Comparison of ENCODE assay signal across 8 cellular contexts in genomic region chr1:116570358-116571214, GRCh38. TPM values are rescaled to one million over a fixed set of nuclear protein-coding genes. Genes with fewer than 3 reads are reported as not detected.
DNase-seq lines count a peak whose midpoint lies in the region; ATAC-seq and TF ChIP-seq lines count a peak whose summit lies in the region.

Gene CD58, minus strand, starts transcription at chr1:116571026. Its CDS starts 54 bp downstream, at chr1:116570972.

- peak within 1 kb of the TSS; percentile 73 for H3K4me2 ChIP-seq in neural cell (ENCODE audit: low read length)

- no peaks in the 10 kb centered on the region for H3K9me3 ChIP-seq in RWPE2 (ENCODE audit: severe bottlenecking)
- H3K9me3 ChIP-seq in neural cell (ENCODE audit: low read length) = no peaks in the 10 kb centered on the region
- no peaks in the 10 kb centered on the region for H3K9me3 ChIP-seq in stomach

- no peaks in the 10 kb centered on the region for H3K9me2 ChIP-seq in neural cell (ENCODE audit: insufficient read depth, low read length)

- intact Hi-C loops in stomach (cut with DNase I; ENCODE audit: low total_unique reads) = loop anchor here (10.0 kb wide), 1 partner anchor 484 kb away; no protein-coding TSS in a partner anchor

- H3K4me3 ChIP-seq in RWPE2 (ENCODE audit: severe bottlenecking) (peak within 1 kb of the TSS; percentile 71), neural cell (ENCODE audit: low read length) (peak within 1 kb of the TSS; percentile 86), stomach (peak within 1 kb of the TSS; percentile 61 to 80 (median 69))

- peaks cover 7% of the 10 kb centered on the region for H3K4me1 ChIP-seq in RWPE2 (ENCODE audit: insufficient read depth, poor library complexity, severe bottlenecking)
- peaks cover 19 to 70% (median 36%) of the 10 kb centered on the region in 4 donors for H3K4me1 ChIP-seq in stomach

- peak within 1 kb of the TSS; percentile 47 for H3K9ac ChIP-seq in neural cell (ENCODE audit: low read length)

- H3K27me3 ChIP-seq in RWPE2 (ENCODE audit: insufficient read depth, poor library complexity, severe bottlenecking) (no peaks in the 10 kb centered on the region), neural cell (ENCODE audit: insufficient read depth, low read depth, low read length) (peaks cover 16% of the 10 kb centered on the region), stomach (no peaks in the 10 kb centered on the region)

- TF ChIP-seq CTCF in RWPE2 (IDR thresholded peaks at IDR 0.05; ENCODE audit: poor library complexity, severe bottlenecking) (peak; percentile 85), neural cell (IDR thresholded peaks at IDR 0.05; ENCODE audit: poor library complexity, severe bottlenecking) (peak; percentile 81), stomach (IDR thresholded peaks at IDR 0.05) (peak in 4 of 7 experiments; percentile 27 to 78 (median 72))

- no peaks in the 10 kb centered on the region for H3K79me2 ChIP-seq in neural cell (replicated peaks; ENCODE audit: insufficient read depth, low read length)

- 0 to 1% (median 1%) methylated on average over 40 to 90 of the region's 90 CpGs for WGBS in stomach, 5 donors

- TF ChIP-seq POLR2A in stomach (IDR thresholded peaks at IDR 0.05) = peak in 2 of 4 donors; percentile 15 to 34

- H2AFZ ChIP-seq in neural cell (ENCODE audit: low read depth, low read length) = no peak within 1 kb of the TSS

- peak; percentile 48 for ATAC-seq in GM21576 (IDR thresholded peaks at IDR 0.05; ENCODE audit: unreplicated experiment)
- peak; percentile 85 for ATAC-seq in RWPE2 (ENCODE audit: low read depth)

- TF ChIP-seq EP300 in Ishikawa (IDR thresholded peaks at IDR 0.05; ENCODE audit: borderline replicate concordance) = no peak
- no peak for TF ChIP-seq EP300 in neural cell (conservative IDR thresholded peaks at IDR 0.05; ENCODE audit: poor library complexity, severe bottlenecking)
- TF ChIP-seq EP300 in stomach (IDR thresholded peaks at IDR 0.05) = no peak

- H3F3A ChIP-seq in neural cell (ENCODE audit: insufficient read depth, low read length, poor library complexity, severe bottlenecking) = no peaks in the 10 kb centered on the region

- H4K20me1 ChIP-seq in neural cell (ENCODE audit: insufficient read depth) = no peaks in the 10 kb centered on the region

- H3K27ac ChIP-seq in RWPE2 (ENCODE audit: poor library complexity, severe bottlenecking) (peak within 1 kb of the TSS; percentile 70), neural cell (ENCODE audit: low read length) (no peak within 1 kb of the TSS), stomach (peak within 1 kb of the TSS; percentile 94 to 98 (median 97))

- DNase-seq in Daoy (ENCODE audit: low read depth) = peak; percentile 97
- peak; percentile 78 for DNase-seq in RWPE2 (ENCODE audit: low spot score)
- peak; percentile 75 for DNase-seq in activated effector memory CD4-positive, alpha-beta T cell treated with Interleukin-2 at 50 U/mL for 16 hours
- DNase-seq in fibroblast of the conjunctiva (ENCODE audit: low read depth) = peak; percentile 69
- DNase-seq in stomach = peak; percentile 91

- H3K36me3 ChIP-seq in RWPE2 (ENCODE audit: low read depth) (no peaks in the 10 kb centered on the region), neural cell (ENCODE audit: insufficient read depth, low read length) (no peaks in the 10 kb centered on the region), stomach (no peaks in the 10 kb centered on the region)

- no peak for TF ChIP-seq RAD21 in Ishikawa (IDR thresholded peaks at IDR 0.05; ENCODE audit: low read depth)
- peak; percentile 60 for TF ChIP-seq RAD21 in neural cell (conservative IDR thresholded peaks at IDR 0.05)

TF ChIP-seq in Ishikawa, 13 proteins besides CTCF, POLR2A, EP300 and RAD21 (continues in another document):
- TF ChIP-seq NFIC (IDR thresholded peaks at IDR 0.05) (no peak), REST (IDR thresholded peaks at IDR 0.05; ENCODE audit: low read depth) (no peak), ZBTB7A (IDR thresholded peaks at IDR 0.05; ENCODE audit: low read depth) (peak; percentile 83), TEAD4 (IDR thresholded peaks at IDR 0.05) (peak; percentile 43; the same call in 1 of the 2 replicates), USF1 (IDR thresholded peaks at IDR 0.05) (no peak), YY1 (IDR thresholded peaks at IDR 0.05; ENCODE audit: low read depth) (no peak), CEBPB (IDR thresholded peaks at IDR 0.05) (no peak), FOXM1 (IDR thresholded peaks at IDR 0.05; ENCODE audit: borderline replicate concordance, low read depth) (no peak)

TF ChIP-seq in neural cell, 6 proteins besides CTCF, POLR2A, EP300 and RAD21:
- TF ChIP-seq POLR2AphosphoS5 (IDR thresholded peaks at IDR 0.05) = no peak
- TF ChIP-seq MXI1 (conservative IDR thresholded peaks at IDR 0.05; ENCODE audit: poor library complexity, severe bottlenecking) = peak; percentile 32
- no peak for TF ChIP-seq TAF1 (IDR thresholded peaks at IDR 0.05; ENCODE audit: low read depth)
- no peak for TF ChIP-seq EZH2 (IDR thresholded peaks at IDR 0.05; ENCODE audit: borderline replicate concordance, insufficient read depth, low read length, poor library complexity, severe bottlenecking)
- TF ChIP-seq REST (IDR thresholded peaks at IDR 0.05; ENCODE audit: borderline replicate concordance) = no peak
- TF ChIP-seq SMC3 (conservative IDR thresholded peaks at IDR 0.05; ENCODE audit: poor library complexity) = peak; percentile 71

RNA-seq across cellular contexts. Expression of gene CD58, which starts in this region (rescaled TPM):
- 41.9 and 49.0 TPM in 2 replicates for total RNA-seq in Daoy (2014; rRNA removed; shearing (Covaris generic))
- polyA plus RNA-seq in neural cell (1.8 and 2.0 TPM in 2 replicates), stomach (10 to 100 TPM in 1 of 3 donors, 1 to 10 TPM in 2; 7.8 to 21.9 (median 9.7) TPM)
- 1.0 and 1.5 TPM in 2 replicates for polyA minus RNA-seq in neural cell
- 10 to 100 TPM in 2 of 5 donors, 1 to 10 TPM in 3; 1.2 to 48.8 (median 7.6) TPM for total RNA-seq in stomach
